Comparison of ENCODE assay signal across 20 cellular contexts in the genomic region with DNA sequence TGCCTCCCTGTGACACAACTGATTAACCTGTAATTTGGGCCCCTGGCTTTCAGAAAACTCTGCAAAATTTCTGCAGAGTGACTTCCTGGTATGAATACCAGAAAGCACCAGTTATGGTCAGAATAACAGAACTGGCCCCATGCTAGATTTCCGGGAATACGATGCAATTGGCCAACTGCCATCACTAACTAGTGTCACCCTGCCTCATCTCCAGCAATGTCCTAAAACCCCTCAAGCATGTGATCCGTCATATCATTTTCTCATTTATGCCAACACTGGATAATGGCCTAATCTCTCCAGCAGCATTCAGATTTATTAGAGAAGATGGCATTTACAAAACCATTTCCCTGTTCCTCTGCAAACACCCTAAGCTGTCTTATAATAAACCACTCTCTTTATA. TPM values are rescaled to one million over a fixed set of nuclear protein-coding genes. Genes with fewer than 3 reads are reported as not detected.
DNase-seq lines count a peak whose midpoint lies in the region; ATAC-seq and TF ChIP-seq lines count a peak whose summit lies in the region.
"Had no signal": no experiment of that assay in that cellular context is flagged by ENCODE, and none has a peak within 500 bp of the region (broad histone marks: within the 10 kb centered on the region; RNA-seq: fewer than 3 reads in every experiment).

No MANE protein-coding gene starts in this region.

- ATAC-seq in HG02610 (IDR thresholded peaks at IDR 0.05; ENCODE audit: unreplicated experiment) (no peak), GM21619 (IDR thresholded peaks at IDR 0.05; ENCODE audit: unreplicated experiment) (no peak), GM21526 (IDR thresholded peaks at IDR 0.05; ENCODE audit: low FRiP score, unreplicated experiment) (no peak)
- ATAC-seq: PC-3 had no signal

- H3K9me3 Mint-ChIP-seq in mesothelial cell of epicardium: peaks cover 3% of the 10 kb centered on the region

- TF ChIP-seq CTCF in mesothelial cell of epicardium (IDR thresholded peaks at IDR 0.05; ENCODE audit: unreplicated experiment): no peak

- no peaks in the 10 kb centered on the region for H3K27me3 Mint-ChIP-seq in mesothelial cell of epicardium (ENCODE audit: low read depth)

- H3K27ac ChIP-seq in caudate nucleus (ENCODE audit: low read depth, low read length): peak overlapping the region; percentile 3
- H3K27ac ChIP-seq: BLaER1 treated with 17β-estradiol and CSF1 and Interleukin-3, amounts not matched to agents 10 nM and 100 nM; RWPE1 had no signal

- peaks cover 35% of the 10 kb centered on the region for H3K4me1 Mint-ChIP-seq in mesothelial cell of epicardium
- H3K4me1 Mint-ChIP-seq: CD8-positive, alpha-beta memory T cell had no signal

- H3K36me3 Mint-ChIP-seq in mesothelial cell of epicardium: peaks cover 12% of the 10 kb centered on the region
- H3K36me3 Mint-ChIP-seq: CD8-positive, alpha-beta memory T cell had no signal

- H3K4me3 Mint-ChIP-seq in mesothelial cell of epicardium: no peak overlapping the region
- H3K4me3 Mint-ChIP-seq: CD8-positive, alpha-beta memory T cell; HFFc6 had no signal

- H3K27ac Mint-ChIP-seq in mesothelial cell of epicardium: peak overlapping the region; percentile 72
- H3K27ac Mint-ChIP-seq: CD8-positive, alpha-beta memory T cell; HFFc6 had no signal

- DNase-seq in CD1c-positive myeloid dendritic cell (ENCODE audit: extremely low spot score): peak; percentile 52
- peak; percentile 64 for DNase-seq in NCI-H2029 (lab: John Stamatoyannopoulos, UW)
- peak in 4 of 61 donors; percentile 10 to 59 (median 16) for DNase-seq in caudate nucleus (lab: John Stamatoyannopoulos, UW)
- DNase-seq in mesothelial cell of epicardium (ENCODE audit: low spot score in 2 of 2, unreplicated experiment in 2 of 2): no peak
- DNase-seq: CD8-positive, alpha-beta memory T cell; DMS79; H7; HFFc6; KG1; NCI-H1436; NCI-H1930; NCI-H2171; NCI-H446 treated with DMSO at 0.1 percent for 48 hours; NCI-H748 treated with DMSO at 0.1 percent for 48 hours; PC-3 had no signal

RNA-seq across cellular contexts. Expression of a gene that starts 15.4 kb away (rescaled TPM):
- 36.3 to 38.8 TPM (median 38.4 TPM) in 3 replicates for total RNA-seq in mesothelial cell of epicardium

Comparison
In these comparisons a context has a peak if more than half of its experiments do, and no peak if none do; other contexts are left out.
1. DNase-seq: peak in CD1c-positive myeloid dendritic cell (single experiment) and NCI-H2029 (single experiment); none in mesothelial cell of epicardium (0 of 2).